ENCODE assay signal across 14 cellular contexts in genomic region chr17:74485012-74485743, GRCh38. TPM values are rescaled to one million over a fixed set of nuclear protein-coding genes. Genes with fewer than 3 reads are reported as not detected.
"Had no signal": no experiment of that assay in that cellular context is flagged by ENCODE, and none has a peak within 500 bp of the region (broad histone marks: within the 10 kb centered on the region; RNA-seq: fewer than 3 reads in every experiment).

No MANE protein-coding gene starts in this region.

- ATAC-seq: lower lobe of right lung, right cardiac atrium, upper lobe of right lung had no signal

- H3K4me1 ChIP-seq: lower lobe of right lung, upper lobe of right lung had no signal

- H3K27ac Mint-ChIP-seq: activated CD4-positive, alpha-beta memory T cell treated with anti-CD3 and anti-CD28 coated beads for 36 hours; naive B cell had no signal

- H3K4me3 ChIP-seq: lower lobe of right lung, upper lobe of right lung had no signal

- H3K9me3 Mint-ChIP-seq: activated CD4-positive, alpha-beta memory T cell treated with anti-CD3 and anti-CD28 coated beads for 36 hours had no signal

- H3K27ac ChIP-seq: lower lobe of right lung, upper lobe of right lung had no signal

- H3K36me3 Mint-ChIP-seq: naive B cell had no signal

- DNase-seq: activated CD4-positive, alpha-beta memory T cell treated with anti-CD3 and anti-CD28 coated beads for 36 hours; activated CD4-positive, alpha-beta T cell treated with anti-CD3 and anti-CD28 coated beads for 1 hour; activated naive CD4-positive, alpha-beta T cell; kidney glomerular epithelial cell; lower lobe of right lung; midbrain; naive B cell; right cardiac atrium; stimulated activated CD4-positive, alpha-beta T cell treated with anti-CD3 and anti-CD28 coated beads, Interleukin-1b, Interleukin-23, amount 100 ng/mL, for 48 hours; stimulated activated naive CD4-positive, alpha-beta T cell treated with Interleukin-2 at 50 U/mL for 16 hours had no signal

- H3K9me3 ChIP-seq: lower lobe of right lung, upper lobe of right lung had no signal

RNA-seq across cellular contexts. Expression of gene CD300A, which starts 18.7 kb away (rescaled TPM):
- total RNA-seq: astrocyte, endothelial cell of umbilical vein, fibroblast of lung had no signal
- polyA plus RNA-seq: endothelial cell of umbilical vein, fibroblast of lung had no signal

RNA-seq across cellular contexts. Expression of gene CD300LB, which starts 46.1 kb away (rescaled TPM):
- total RNA-seq: activated CD4-positive, alpha-beta memory T cell treated with anti-CD3 and anti-CD28 coated beads for 36 hours; astrocyte; endothelial cell of umbilical vein; fibroblast of lung had no signal
- polyA plus RNA-seq: endothelial cell of umbilical vein, fibroblast of lung had no signal

RNA-seq across cellular contexts. Expression of gene GPRC5C, which starts 53.3 kb away (rescaled TPM):
- total RNA-seq: endothelial cell of umbilical vein had no signal
- polyA plus RNA-seq: endothelial cell of umbilical vein had no signal
